In genomic region chr1:54287821-54288220, GRCh38 we compare ENCODE assay signal across 1 cellular context.
TF ChIP-seq lines count a peak whose summit lies in the region.

No MANE protein-coding gene starts in this region.

TF ChIP-seq in SK-N-SH, 30 proteins besides CTCF, POLR2A, EP300 and RAD21 (continued from another document):
- TF ChIP-seq ZBTB33 (IDR thresholded peaks at IDR 0.05; ENCODE audit: borderline replicate concordance, low read depth) (no peak), TCF12 (IDR thresholded peaks at IDR 0.05) (no peak), IRF3 (IDR thresholded peaks at IDR 0.05; ENCODE audit: low read depth, low read length) (no peak)
TF ChIP-seq in SK-N-SH: peak in this region for 0.
